ENCODE assay signal across 10 cellular contexts in the genomic region with DNA sequence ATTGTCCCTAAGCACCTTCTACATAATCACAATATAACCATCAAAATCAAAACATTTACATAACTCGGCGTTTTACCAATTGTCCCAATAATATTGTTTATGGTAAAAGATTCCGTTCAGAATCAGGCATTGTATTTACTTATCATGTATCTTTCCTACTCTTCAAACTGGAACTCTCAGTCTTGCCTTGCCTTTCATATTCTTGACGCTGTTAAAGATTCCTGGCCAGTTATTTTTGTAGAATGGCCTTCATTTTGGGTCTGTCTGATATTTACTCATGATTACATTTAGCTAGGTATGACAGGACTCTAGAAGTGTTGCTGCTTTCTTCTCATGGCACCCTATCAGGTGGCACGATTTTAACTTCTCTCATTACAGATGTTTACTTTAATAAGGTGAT. TPM values are rescaled to one million over a fixed set of nuclear protein-coding genes. Genes with fewer than 3 reads are reported as not detected.
DNase-seq lines count a peak whose midpoint lies in the region; ATAC-seq, FAIRE-seq and TF ChIP-seq lines count a peak whose summit lies in the region.
"Had no signal": no experiment of that assay in that cellular context is flagged by ENCODE, and none has a peak within 500 bp of the region (broad histone marks: within the 10 kb centered on the region; RNA-seq: fewer than 3 reads in every experiment).

No MANE protein-coding gene starts in this region.

- no peaks in the 10 kb centered on the region for H4K20me1 ChIP-seq in HepG2 (ENCODE audit: insufficient read depth, low read length)

- BruUV-seq in HepG2 (replicated peaks; lab: Mats Ljungman, UMichigan), result no TSS peak

- ATAC-seq in HepG2, result no peak
- ATAC-seq in right lobe of liver, result no peak
- ATAC-seq in HG03045 (IDR thresholded peaks at IDR 0.05; ENCODE audit: unreplicated experiment), result no peak

- H3K4me2 ChIP-seq in HepG2 (ENCODE audit: low read depth, low read length), result peak overlapping the region; percentile 85

- WGBS in HepG2 (ENCODE audit: low lambda C conversion rate), result 41% methylated on average over 5 of the region's 5 CpGs
- 85% methylated on average over 5 of the region's 5 CpGs for WGBS in right lobe of liver (ENCODE audit: insufficient coverage, low coverage, low lambda C conversion rate, missing lambda C conversion rate)

- intact Hi-C loops in HepG2 (cut with micrococcal nuclease; ENCODE audit: unreplicated experiment) (loop anchor here (5.0 kb wide), 2 partner anchors 214 to 656 kb away; partner anchors contain the start of genes ARHGAP5 and HECTD1), right lobe of liver (cut with DNase I) (no loop called here), vagina (cut with DNase I) (no loop called here)
- intact Hi-C loops in activated T-helper 2 cell treated with anti-CD3 and anti-CD28 coated beads, Interferon-gamma antibody, Interleukin-2, Interleukin-4, amounts not matched to agents 10 μg/mL and 5 μg/mL and 100 μg/mL, durations not matched to agents 14 hours and 24 hours and 36 hours (cut with micrococcal nuclease), result loop anchor here (1.0 to 2.0 kb wide), 3 partner anchors 21 to 658 kb away; no protein-coding TSS in a partner anchor

- TF ChIP-seq EP300 in HepG2 (IDR thresholded peaks at IDR 0.05; ENCODE audit: low read depth in 2 of 2, low read length in 2 of 2), result no peak
- TF ChIP-seq EP300 in HepG2 (CRISPR knock-in tag; IDR thresholded peaks at IDR 0.05; ENCODE audit: borderline replicate concordance), result no peak

- H3K27me3 ChIP-seq in HepG2 (ENCODE audit: control insufficient read depth in 1 of 2, insufficient read depth in 2 of 2, low read length in 2 of 2), result no peaks in the 10 kb centered on the region; a peak in 1 of 5 replicates
- H3K27me3 ChIP-seq in right lobe of liver, result no peaks in the 10 kb centered on the region
- no peaks in the 10 kb centered on the region for H3K27me3 ChIP-seq in muscle layer of colon (ENCODE audit: control insufficient read depth in 1 of 2, insufficient read depth in 2 of 2, low read length in 2 of 2)
- H3K27me3 ChIP-seq in vagina, result no peaks in the 10 kb centered on the region
- H3K27me3 ChIP-seq: brain microvascular endothelial cell, upper lobe of left lung had no signal

- FAIRE-seq in HepG2 (lab: Jason Lieb, UNC), result peak; percentile 8

- H3K4me1 ChIP-seq in HepG2 (ENCODE audit: insufficient read depth, low read length) (peaks cover 27% of the 10 kb centered on the region), right lobe of liver (peaks cover 0 to 16% (median 2%) of the 10 kb centered on the region in 4 donors), muscle layer of colon (ENCODE audit: insufficient read depth, low read length) (peaks cover 16% of the 10 kb centered on the region), vagina (peaks cover 24% of the 10 kb centered on the region)

- TF ChIP-seq CTCF in HepG2 (CRISPR knock-in tag; IDR thresholded peaks at IDR 0.05) (no peak), right lobe of liver (IDR thresholded peaks at IDR 0.05) (no peak), vagina (IDR thresholded peaks at IDR 0.05) (no peak)

- H3K4me3 ChIP-seq in HepG2 (replicated peaks in 1 of 3; ENCODE audit: insufficient read depth in 1 of 3, low read depth in 2 of 3, low read length in 3 of 3), result peak overlapping the region; percentile 73 to 99 (median 85); a peak in 5 of 6 replicates
- peak overlapping the region in 1 of 3 donors; percentile 76 for H3K4me3 ChIP-seq in right lobe of liver
- H3K4me3 ChIP-seq in muscle layer of colon (ENCODE audit: low read depth in 1 of 2, low read length in 2 of 2), result peak overlapping the region; percentile 29 to 98
- peak overlapping the region in 1 of 2 donors; percentile 82 for H3K4me3 ChIP-seq in vagina

- peak overlapping the region; percentile 90 for H3K27ac Mint-ChIP-seq in activated T-helper 2 cell treated with anti-CD3 and anti-CD28 coated beads, Interferon-gamma antibody, Interleukin-2, Interleukin-4, amounts not matched to agents 10 μg/mL and 5 μg/mL and 100 μg/mL, durations not matched to agents 14 hours and 24 hours and 36 hours

- TF ChIP-seq POLR2A in HepG2 (IDR thresholded peaks at IDR 0.05; ENCODE audit: insufficient read depth in 1 of 2, low read depth in 2 of 2, low read length in 2 of 2) (no peak), right lobe of liver (IDR thresholded peaks at IDR 0.05) (no peak), vagina (IDR thresholded peaks at IDR 0.05) (no peak)

- no peaks in the 10 kb centered on the region for H3K9me3 Mint-ChIP-seq in activated T-helper 2 cell treated with anti-CD3 and anti-CD28 coated beads, Interferon-gamma antibody, Interleukin-2, Interleukin-4, amounts not matched to agents 10 μg/mL and 5 μg/mL and 100 μg/mL, durations not matched to agents 14 hours and 24 hours and 36 hours

- POLR2A ChIA-PET in HepG2 (lab: Yijun Ruan, JAX), result interaction anchor here (1.1 to 4.9 kb wide), 14 partner anchors 9 to 834 kb away, joined by 3 to 181 read pairs (median 12); partner anchors contain the start of genes DTD2, HECTD1, RNU6-8 and STRN3

- H3K4me3 Mint-ChIP-seq in activated T-helper 2 cell treated with anti-CD3 and anti-CD28 coated beads, Interferon-gamma antibody, Interleukin-2, Interleukin-4, amounts not matched to agents 10 μg/mL and 5 μg/mL and 100 μg/mL, durations not matched to agents 14 hours and 24 hours and 36 hours (ENCODE audit: low read depth), result peak overlapping the region; percentile 95

- DNase-seq in HepG2 (ENCODE audit: low spot score), result peak; percentile 26
- no peak for DNase-seq in right lobe of liver
- no peak for DNase-seq in activated T-helper 2 cell treated with anti-CD3 and anti-CD28 coated beads, Interferon-gamma antibody, Interleukin-2, Interleukin-4, amounts not matched to agents 10 μg/mL and 5 μg/mL and 100 μg/mL, durations not matched to agents 14 hours and 24 hours and 36 hours (ENCODE audit: low spot score)
- no peak for DNase-seq in vagina (ENCODE audit: extremely low spot score in 2 of 2)
- no peak for DNase-seq in kidney tubule cell (ENCODE audit: low spot score)
- DNase-seq in iPS-NIHi11 (ENCODE audit: low spot score), result no peak

- H3K27ac ChIP-seq in HepG2 (ENCODE audit: extremely low read length, insufficient read depth, low read length) (peak overlapping the region; percentile 89), right lobe of liver (peak overlapping the region in 1 of 3 donors; percentile 71), muscle layer of colon (ENCODE audit: low read depth, low read length) (no peak overlapping the region), vagina (peak overlapping the region; percentile 82)

- H2AFZ ChIP-seq in HepG2 (ENCODE audit: low read length), result peak overlapping the region; percentile 91

- CTCF ChIA-PET in HepG2 (lab: Yijun Ruan, JAX; ENCODE audit: low intra/inter-chr PET ratio, low total read pairs), result interaction anchor here (0.9 kb wide), 1 partner anchor 29 kb away, joined by 3 read pairs; no protein-coding TSS in a partner anchor

- H3K9me3 ChIP-seq in HepG2 (ENCODE audit: low read length), result no peaks in the 10 kb centered on the region
- no peaks in the 10 kb centered on the region for H3K9me3 ChIP-seq in right lobe of liver
- no peaks in the 10 kb centered on the region for H3K9me3 ChIP-seq in muscle layer of colon (ENCODE audit: low read length)
- H3K9me3 ChIP-seq in vagina, result no peaks in the 10 kb centered on the region
- H3K9me3 ChIP-seq: upper lobe of left lung had no signal

- H3K36me3 ChIP-seq in HepG2 (replicated peaks in 1 of 2; ENCODE audit: control insufficient read depth in 1 of 2, insufficient read depth in 2 of 2, low read length in 2 of 2) (no peaks in the 10 kb centered on the region), right lobe of liver (no peaks in the 10 kb centered on the region), muscle layer of colon (ENCODE audit: insufficient read depth, low read length) (no peaks in the 10 kb centered on the region), vagina (no peaks in the 10 kb centered on the region)
- H3K36me3 ChIP-seq: brain microvascular endothelial cell, upper lobe of left lung had no signal

- peaks cover 33% of the 10 kb centered on the region for H3K79me2 ChIP-seq in HepG2 (ENCODE audit: insufficient read depth, low read length)

- peak overlapping the region; percentile 90 for H3K9ac ChIP-seq in HepG2 (ENCODE audit: insufficient read depth, low read depth, low read length)
- no peak overlapping the region for H3K9ac ChIP-seq in muscle layer of colon (ENCODE audit: low read length)

- no peaks in the 10 kb centered on the region for H3K36me3 Mint-ChIP-seq in activated T-helper 2 cell treated with anti-CD3 and anti-CD28 coated beads, Interferon-gamma antibody, Interleukin-2, Interleukin-4, amounts not matched to agents 10 μg/mL and 5 μg/mL and 100 μg/mL, durations not matched to agents 14 hours and 24 hours and 36 hours (ENCODE audit: low read depth)

- TF ChIP-seq RAD21 in HepG2 (CRISPR knock-in tag; IDR thresholded peaks at IDR 0.05), result no peak

- no peaks in the 10 kb centered on the region for H3K27me3 Mint-ChIP-seq in activated T-helper 2 cell treated with anti-CD3 and anti-CD28 coated beads, Interferon-gamma antibody, Interleukin-2, Interleukin-4, amounts not matched to agents 10 μg/mL and 5 μg/mL and 100 μg/mL, durations not matched to agents 14 hours and 24 hours and 36 hours (ENCODE audit: low read depth)

- in situ Hi-C loops in HepG2 (cut with HindIII; ENCODE audit: extremely low pct_ligation_motif_present, low pct_unique_long_range_greater_than_20kb), result loop anchor here (5.0 kb wide), 1 partner anchor 36 kb away; the partner anchor contains the start of gene DTD2

- peaks cover 24% of the 10 kb centered on the region for H3K4me1 Mint-ChIP-seq in activated T-helper 2 cell treated with anti-CD3 and anti-CD28 coated beads, Interferon-gamma antibody, Interleukin-2, Interleukin-4, amounts not matched to agents 10 μg/mL and 5 μg/mL and 100 μg/mL, durations not matched to agents 14 hours and 24 hours and 36 hours (ENCODE audit: low read depth)

RNA-seq across cellular contexts. Expression of gene HEATR5A, which starts 0.8 kb away (rescaled TPM):
- total RNA-seq in HepG2 (2016; rRNA removed; fragmentation: Illumina TruSeq; extraction: Trizol) (105 and 172 TPM in 2 replicates), right lobe of liver (10 to 100 TPM; 13.2 to 20.8 (median 17.6) TPM), vagina (16.9 TPM)
- 20.4 and 21.9 TPM in 2 replicates for total RNA-seq in HepG2 (2016; cell fraction: cytosol; rRNA removed; fragmentation: Illumina TruSeq; extraction: Trizol; ENCODE audit: low read depth)
- 101 and 173 TPM in 2 replicates for total RNA-seq in HepG2 (2016; cell fraction: insoluble cytoplasmic fraction; rRNA removed; fragmentation: Illumina TruSeq; extraction: Trizol)
- total RNA-seq in HepG2 (2016; cell fraction: membrane; rRNA removed; fragmentation: Illumina TruSeq; extraction: Trizol), result 25.0 and 28.4 TPM in 2 replicates
- 106 and 117 TPM in 2 replicates for total RNA-seq in HepG2 (2016; cell fraction: nucleus; rRNA removed; fragmentation: Illumina TruSeq; extraction: Trizol)
- polyA plus RNA-seq in HepG2 (2011; rRNA removed), result 35.4 and 36.4 TPM in 2 replicates
- polyA plus RNA-seq in HepG2 (2011; cell fraction: cytosol; rRNA removed), result 18.7 and 28.7 TPM in 2 replicates
- polyA plus RNA-seq in HepG2 (2011; cell fraction: nucleus; rRNA removed), result 17.1 and 21.5 TPM in 2 replicates
- 36.1 and 45.9 TPM in 2 replicates for polyA plus RNA-seq in HepG2 (2012)
- 7.9 and 8.6 TPM in 2 replicates for polyA plus RNA-seq in HepG2 (2016; cell fraction: cytosol; fragmentation: Illumina TruSeq; extraction: Trizol; ENCODE audit: low read depth)
- polyA plus RNA-seq in HepG2 (2016; cell fraction: insoluble cytoplasmic fraction; fragmentation: Illumina TruSeq; extraction: Trizol; ENCODE audit: low read depth), result 69.4 and 72.9 TPM in 2 replicates
- 11.9 and 12.6 TPM in 2 replicates for polyA plus RNA-seq in HepG2 (2016; cell fraction: membrane; fragmentation: Illumina TruSeq; extraction: Trizol; ENCODE audit: low read depth)
- 46.2 and 49.9 TPM in 2 replicates for polyA plus RNA-seq in HepG2 (2016; cell fraction: nucleus; fragmentation: Illumina TruSeq; extraction: Trizol; ENCODE audit: insufficient read depth, low read depth)
- polyA minus RNA-seq in HepG2 (2011; rRNA and poly(A)+ RNA removed; ENCODE audit: low replicate concordance), result 118 and 198 TPM in 2 replicates
- 44.9 and 53.1 TPM in 2 replicates for polyA minus RNA-seq in HepG2 (2011; cell fraction: cytosol; rRNA and poly(A)+ RNA removed)
- 106 and 121 TPM in 2 replicates for polyA minus RNA-seq in HepG2 (2011; cell fraction: nucleus; rRNA and poly(A)+ RNA removed)
- total RNA-seq in activated T-helper 2 cell treated with anti-CD3 and anti-CD28 coated beads, Interferon-gamma antibody, Interleukin-2, Interleukin-4, amounts not matched to agents 10 μg/mL and 5 μg/mL and 100 μg/mL, durations not matched to agents 14 hours and 24 hours and 36 hours, result 23.1 TPM in 2 replicates

RNA-seq across cellular contexts. Expression of gene DTD2, which starts 36.1 kb away (rescaled TPM):
- total RNA-seq in HepG2 (2016; rRNA removed; fragmentation: Illumina TruSeq; extraction: Trizol), result 49.8 and 68.8 TPM in 2 replicates
- 29.9 and 37.9 TPM in 2 replicates for total RNA-seq in HepG2 (2016; cell fraction: cytosol; rRNA removed; fragmentation: Illumina TruSeq; extraction: Trizol; ENCODE audit: low read depth)
- total RNA-seq in HepG2 (2016; cell fraction: insoluble cytoplasmic fraction; rRNA removed; fragmentation: Illumina TruSeq; extraction: Trizol), result 53.1 and 63.5 TPM in 2 replicates
- 110 and 116 TPM in 2 replicates for total RNA-seq in HepG2 (2016; cell fraction: membrane; rRNA removed; fragmentation: Illumina TruSeq; extraction: Trizol)
- total RNA-seq in HepG2 (2016; cell fraction: nucleus; rRNA removed; fragmentation: Illumina TruSeq; extraction: Trizol), result 23.2 and 25.1 TPM in 2 replicates
- polyA plus RNA-seq in HepG2 (2011; rRNA removed), result 22.3 and 22.5 TPM in 2 replicates
- 29.0 and 29.5 TPM in 2 replicates for polyA plus RNA-seq in HepG2 (2011; cell fraction: cytosol; rRNA removed)
- 12.9 and 15.9 TPM in 2 replicates for polyA plus RNA-seq in HepG2 (2011; cell fraction: nucleus; rRNA removed)
- 22.3 and 30.1 TPM in 2 replicates for polyA plus RNA-seq in HepG2 (2012)
- 23.7 and 37.0 TPM in 2 replicates for polyA plus RNA-seq in HepG2 (2016; cell fraction: cytosol; fragmentation: Illumina TruSeq; extraction: Trizol; ENCODE audit: low read depth)
- polyA plus RNA-seq in HepG2 (2016; cell fraction: insoluble cytoplasmic fraction; fragmentation: Illumina TruSeq; extraction: Trizol; ENCODE audit: low read depth), result 61.0 and 63.9 TPM in 2 replicates
- 76.4 and 78.9 TPM in 2 replicates for polyA plus RNA-seq in HepG2 (2016; cell fraction: membrane; fragmentation: Illumina TruSeq; extraction: Trizol; ENCODE audit: low read depth)
- 28.5 and 28.7 TPM in 2 replicates for polyA plus RNA-seq in HepG2 (2016; cell fraction: nucleus; fragmentation: Illumina TruSeq; extraction: Trizol; ENCODE audit: insufficient read depth, low read depth)
- polyA minus RNA-seq in HepG2 (2011; rRNA and poly(A)+ RNA removed; ENCODE audit: low replicate concordance), result 7.0 and 35.4 TPM in 2 replicates
- 28.0 and 32.8 TPM in 2 replicates for polyA minus RNA-seq in HepG2 (2011; cell fraction: cytosol; rRNA and poly(A)+ RNA removed)
- 26.9 and 32.9 TPM in 2 replicates for polyA minus RNA-seq in HepG2 (2011; cell fraction: nucleus; rRNA and poly(A)+ RNA removed)
- total RNA-seq in right lobe of liver, result 10 to 100 TPM in 4 of 6 experiments, 1 to 10 TPM in 2; 8.1 to 20.0 (median 11.8) TPM
- 26.7 and 26.9 TPM in 2 replicates for total RNA-seq in activated T-helper 2 cell treated with anti-CD3 and anti-CD28 coated beads, Interferon-gamma antibody, Interleukin-2, Interleukin-4, amounts not matched to agents 10 μg/mL and 5 μg/mL and 100 μg/mL, durations not matched to agents 14 hours and 24 hours and 36 hours
- 31.7 TPM for total RNA-seq in vagina

Comparison
In these comparisons a context has a peak if more than half of its experiments do, and no peak if none do; other contexts are left out.
1. intact Hi-C loops: an anchor here in HepG2 (5.0 kb wide) and activated T-helper 2 cell treated with anti-CD3 and anti-CD28 coated beads, Interferon-gamma antibody, Interleukin-2, Interleukin-4, amounts not matched to agents 10 μg/mL and 5 μg/mL and 100 μg/mL, durations not matched to agents 14 hours and 24 hours and 36 hours (1.0 to 2.0 kb wide); none called in right lobe of liver and vagina.